8 cellular contexts compared by ENCODE assay signal in the genomic region with DNA sequence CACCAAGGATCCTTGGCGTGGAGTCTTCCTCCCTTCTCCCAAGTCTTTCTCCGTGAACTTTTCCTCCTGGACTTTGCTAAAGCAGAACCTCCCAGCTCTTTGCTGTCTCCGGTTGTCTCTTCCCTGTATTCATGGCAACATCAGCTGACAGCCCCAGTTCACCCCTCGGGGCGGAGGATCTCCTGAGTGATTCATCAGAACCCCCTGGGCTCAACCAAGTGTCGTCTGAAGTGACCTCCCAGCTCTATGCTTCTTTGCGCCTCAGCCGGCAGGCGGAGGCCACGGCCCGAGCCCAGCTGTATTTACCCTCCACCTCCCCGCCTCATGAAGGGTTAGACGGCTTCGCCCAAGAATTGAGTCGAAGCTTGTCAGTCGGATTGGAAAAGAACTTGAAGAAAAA. TPM values are rescaled to one million over a fixed set of nuclear protein-coding genes. Genes with fewer than 3 reads are reported as not detected.
DNase-seq lines count a peak whose midpoint lies in the region; ATAC-seq and TF ChIP-seq lines count a peak whose summit lies in the region.

No MANE protein-coding gene starts in this region.

- H3K27me3 ChIP-seq in BLaER1 (no peaks in the 10 kb centered on the region), lower lobe of right lung (ENCODE audit: low read depth) (no peaks in the 10 kb centered on the region), thoracic aorta (replicated peaks; ENCODE audit: insufficient read depth) (no peaks in the 10 kb centered on the region)

- CTCF ChIA-PET in RWPE1 (lab: Yijun Ruan, JAX) = interaction anchor here (0.6 to 2.3 kb wide), 9 partner anchors 12 to 228 kb away, joined by 3 to 22 read pairs (median 4); partner anchors contain the start of genes EFNB3 and RNF227

- H3K9me3 ChIP-seq in BLaER1 (no peaks in the 10 kb centered on the region), lower lobe of right lung (no peaks in the 10 kb centered on the region), thoracic aorta (no peaks in the 10 kb centered on the region)

- DNase-seq in H4 (ENCODE audit: low spot score) = peak; percentile 17
- DNase-seq in RWPE1 (ENCODE audit: low spot score) = peak; percentile 55
- DNase-seq in cardiac fibroblast (ENCODE audit: low read depth in 2 of 2) = peak; percentile 60 to 72
- peak; percentile 67 for DNase-seq in lower lobe of right lung
- DNase-seq in thoracic aorta (ENCODE audit: low spot score) = no peak
- DNase-seq in NK-92 (lab: John Stamatoyannopoulos, UW; ENCODE audit: unreplicated experiment) = no peak
- no peak for DNase-seq in occipital lobe (lab: John Stamatoyannopoulos, UW)

- peaks cover 62% of the 10 kb centered on the region for H3K4me1 ChIP-seq in BLaER1
- peaks cover 36% of the 10 kb centered on the region for H3K4me1 ChIP-seq in lower lobe of right lung
- peaks cover 14 to 28% of the 10 kb centered on the region in 2 donors for H3K4me1 ChIP-seq in thoracic aorta (ENCODE audit: control insufficient read depth in 1 of 2, low read depth in 2 of 2)

- H3K4me2 ChIP-seq in BLaER1 = peak overlapping the region; percentile 93

- H3K36me3 ChIP-seq in BLaER1 (peaks cover 39% of the 10 kb centered on the region), lower lobe of right lung (peaks cover 39% of the 10 kb centered on the region), thoracic aorta (peaks cover 10% of the 10 kb centered on the region)

- no peak for TF ChIP-seq CTCF in RWPE1 (conservative IDR thresholded peaks at IDR 0.05; ENCODE audit: low read depth)
- TF ChIP-seq CTCF in cardiac fibroblast (IDR thresholded peaks at IDR 0.05; ENCODE audit: low read depth, low read length) = peak; percentile 45
- TF ChIP-seq CTCF in lower lobe of right lung (IDR thresholded peaks at IDR 0.05) = peak; percentile 13
- TF ChIP-seq CTCF in thoracic aorta (IDR thresholded peaks at IDR 0.05) = no peak

- POLR2A ChIA-PET in RWPE1 (lab: Yijun Ruan, JAX; ENCODE audit: low non-redundant PET) = interaction anchor here (0.6 to 1.5 kb wide), 3 partner anchors 11 to 72 kb away, joined by 3 to 4 read pairs (median 3); no protein-coding TSS in a partner anchor

- H3K27ac ChIP-seq in BLaER1 = peak overlapping the region; percentile 89
- peak overlapping the region; percentile 80 for H3K27ac ChIP-seq in RWPE1
- peak overlapping the region; percentile 82 for H3K27ac ChIP-seq in lower lobe of right lung
- peak overlapping the region in 1 of 2 donors; percentile 72 for H3K27ac ChIP-seq in thoracic aorta

- peak overlapping the region; percentile 88 for H3K9ac ChIP-seq in BLaER1

- ATAC-seq in lower lobe of right lung = peak; percentile 55 to 71
- no peak for ATAC-seq in thoracic aorta (ENCODE audit: insufficient number of reproducible peaks, low FRiP score, low read depth)

- intact Hi-C loops in lower lobe of right lung (cut with DNase I) = no loop called here

- peak overlapping the region; percentile 85 for H3K4me3 ChIP-seq in BLaER1
- H3K4me3 ChIP-seq in cardiac fibroblast (replicated peaks in 1 of 2; ENCODE audit: low read depth in 2 of 2, low read length in 2 of 2) = peak overlapping the region; percentile 87 to 98
- H3K4me3 ChIP-seq in lower lobe of right lung = peak overlapping the region; percentile 79
- H3K4me3 ChIP-seq in thoracic aorta = peak overlapping the region; percentile 98

- H4K20me1 ChIP-seq in BLaER1 = no peaks in the 10 kb centered on the region

RNA-seq across cellular contexts. Expression of gene CNTROB, which starts 0.9 kb away (rescaled TPM):
- total RNA-seq in H4 (2014; rRNA removed; shearing (Covaris generic)) = 6.2 and 9.1 TPM in 2 replicates
- total RNA-seq in lower lobe of right lung (56.2 TPM), thoracic aorta (10 to 100 TPM; 11.2 to 42.9 TPM), occipital lobe (23.4 TPM)

RNA-seq across cellular contexts. Expression of gene TRAPPC1, which starts 1.2 kb away (rescaled TPM):
- total RNA-seq in H4 (2014; rRNA removed; shearing (Covaris generic)) = 22.8 and 33.4 TPM in 2 replicates
- 110 TPM for total RNA-seq in lower lobe of right lung
- 10 to 100 TPM; 14.6 to 36.1 TPM for total RNA-seq in thoracic aorta
- total RNA-seq in occipital lobe = 22.3 TPM

RNA-seq across cellular contexts. Expression of gene KCNAB3, which starts 3.3 kb away (rescaled TPM):
- total RNA-seq in H4 (2014; rRNA removed; shearing (Covaris generic)) = 0.21 TPM in 1 of 2 replicates, not detected in the other
- total RNA-seq in lower lobe of right lung = 5.2 TPM
- not detected for total RNA-seq in thoracic aorta
- 2.7 TPM for total RNA-seq in occipital lobe

RNA-seq across cellular contexts. Expression of gene RNF227, which starts 16.9 kb away (rescaled TPM):
- 1.1 and 3.6 TPM in 2 replicates for total RNA-seq in H4 (2014; rRNA removed; shearing (Covaris generic))
- 7.5 TPM for total RNA-seq in lower lobe of right lung
- total RNA-seq in thoracic aorta = 1 to 10 TPM; 3.3 to 5.4 TPM
- total RNA-seq in occipital lobe = 7.3 TPM

RNA-seq across cellular contexts. Expression of gene CHD3, which starts 44.4 kb away (rescaled TPM):
- total RNA-seq in H4 (2014; rRNA removed; shearing (Covaris generic)) = 26.5 and 35.0 TPM in 2 replicates
- total RNA-seq in lower lobe of right lung (77.9 TPM), thoracic aorta (100 to 1,000 TPM in 1 of 2 donors, 10 to 100 TPM in 1; 80.6 to 171 TPM), occipital lobe (337 TPM)

Comparison
In these comparisons a context has a peak if more than half of its experiments do, and no peak if none do; other contexts are left out.
1. DNase-seq: peak in H4 (single experiment), RWPE1 (single experiment), cardiac fibroblast (2 of 2) and lower lobe of right lung (single experiment); none in thoracic aorta (single experiment), NK-92 (single experiment) and occipital lobe (single experiment).
2. CTCF ChIP-seq: peak in cardiac fibroblast (single experiment) and lower lobe of right lung (single experiment); none in RWPE1 (single experiment) and thoracic aorta (single experiment).
3. Peak in every context shown above with its lines, with median percentiles within 50 percentile points of each other: H3K4me3 ChIP-seq.